10 cellular contexts compared by ENCODE assay signal in the genomic region with DNA sequence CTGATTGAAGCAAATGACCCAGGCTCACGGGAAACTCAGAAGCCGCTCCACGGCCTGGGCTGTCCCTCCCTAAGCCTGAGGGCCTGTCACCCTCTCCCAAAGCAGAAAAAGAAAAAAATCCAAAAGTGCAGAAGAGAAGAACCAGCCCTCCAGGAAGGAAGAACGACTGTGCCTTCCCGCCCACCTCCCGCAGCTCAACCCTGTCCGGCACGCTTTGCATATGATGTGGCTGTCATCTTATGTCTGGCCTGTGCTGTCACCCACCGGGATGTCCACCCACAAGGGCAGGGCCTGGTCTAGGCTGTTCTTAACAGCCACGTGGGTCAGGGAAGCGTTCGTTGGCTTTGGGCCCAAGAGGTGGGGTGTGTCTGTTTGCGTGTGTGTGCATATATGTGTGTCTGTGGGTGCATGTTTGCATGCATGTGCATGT. TPM values are rescaled to one million over a fixed set of nuclear protein-coding genes. Genes with fewer than 3 reads are reported as not detected.
DNase-seq lines count a peak whose midpoint lies in the region; ATAC-seq and TF ChIP-seq lines count a peak whose summit lies in the region.
"Had no signal": no experiment of that assay in that cellular context is flagged by ENCODE, and none has a peak within 500 bp of the region (broad histone marks: within the 10 kb centered on the region; RNA-seq: fewer than 3 reads in every experiment).

No MANE protein-coding gene starts in this region.

- H3K36me3 ChIP-seq in heart right ventricle = peaks cover 0 to 86% (median 28%) of the 10 kb centered on the region in 9 donors
- H3K36me3 ChIP-seq in mammary epithelial cell (ENCODE audit: insufficient read depth, low read length) = peaks cover 9% of the 10 kb centered on the region
- H3K36me3 ChIP-seq in muscle layer of duodenum (ENCODE audit: control insufficient read depth in 1 of 2, insufficient read depth in 2 of 2, low read length in 2 of 2) = peaks cover 20 to 47% of the 10 kb centered on the region in 2 donors
- no peaks in the 10 kb centered on the region for H3K36me3 ChIP-seq in uterus

- H3K9ac ChIP-seq in mammary epithelial cell (ENCODE audit: insufficient read depth, low read length) = peak overlapping the region; percentile 16
- H3K9ac ChIP-seq: BLaER1 had no signal

- H3K9me3 ChIP-seq in heart right ventricle = no peaks in the 10 kb centered on the region
- H3K9me3 ChIP-seq in mammary epithelial cell (replicated peaks; ENCODE audit: insufficient read depth, low read length) = no peaks in the 10 kb centered on the region
- H3K9me3 ChIP-seq in muscle layer of duodenum (ENCODE audit: control insufficient read depth in 1 of 2, low read length in 2 of 2) = no peaks in the 10 kb centered on the region
- H3K9me3 ChIP-seq in uterus = no peaks in the 10 kb centered on the region
- H3K9me3 ChIP-seq: BLaER1 had no signal

- peak overlapping the region; percentile 44 for H3K4me2 ChIP-seq in mammary epithelial cell (ENCODE audit: insufficient read depth, low read depth, low read length)
- H3K4me2 ChIP-seq: BLaER1 had no signal

- WGBS in heart right ventricle, 2 donors = 23 to 31% methylated on average over 13 of the region's 13 CpGs
- WGBS in mammary epithelial cell (ENCODE audit: low coverage, missing lambda C conversion rate) = 3% methylated on average over 8 of the region's 13 CpGs

- H3K27me3 ChIP-seq in heart right ventricle (no peaks in the 10 kb centered on the region), mammary epithelial cell (ENCODE audit: insufficient read depth, low read length) (no peaks in the 10 kb centered on the region), muscle layer of duodenum (ENCODE audit: low read depth, low read length) (no peaks in the 10 kb centered on the region), uterus (no peaks in the 10 kb centered on the region)
- H3K27me3 ChIP-seq: BLaER1 had no signal

- dilution Hi-C loops in mammary epithelial cell (cut with HindIII; ENCODE audit: low sequenced_read_pairs) = no loop called here

- intact Hi-C loops in heart right ventricle (cut with DNase I) = no loop called here
- intact Hi-C loops in Right ventricle myocardium inferior (cut with DNase I) = no loop called here
- intact Hi-C loops in mammary epithelial cell (cut with micrococcal nuclease) = loop anchor here (1.0 to 5.0 kb wide), 2 partner anchors 8 to 149 kb away; no protein-coding TSS in a partner anchor
- intact Hi-C loops in uterus (cut with DNase I; ENCODE audit: low total_unique reads) = no loop called here

- CTCF ChIA-PET in mammary epithelial cell (lab: Charles Lee; ENCODE audit: low non-redundant PET) = no interaction called here

- H3K4me3 ChIP-seq in heart right ventricle (peak overlapping the region in 4 of 10 donors; percentile 1 to 20 (median 13)), mammary epithelial cell (replicated peaks in 1 of 3; ENCODE audit: insufficient read depth in 1 of 3, low read depth in 2 of 3, low read length in 3 of 3) (peak overlapping the region in 1 of 3 experiments; percentile 1), muscle layer of duodenum (ENCODE audit: low read depth in 1 of 2, low read length in 2 of 2) (peak overlapping the region in 1 of 2 donors; percentile 13), uterus (no peak overlapping the region)
- H3K4me3 ChIP-seq: BLaER1 had no signal

- in situ Hi-C loops in mammary epithelial cell (cut with MboI; ENCODE audit: low sequenced_read_pairs in 2 of 2) = no loop called here

- H4K20me1 ChIP-seq in mammary epithelial cell (ENCODE audit: insufficient read depth, low read length) = peaks cover 15% of the 10 kb centered on the region

- no peak overlapping the region for H2AFZ ChIP-seq in mammary epithelial cell (ENCODE audit: low read depth, low read length)

- peaks cover 95% of the 10 kb centered on the region for H3K79me2 ChIP-seq in mammary epithelial cell (ENCODE audit: insufficient read depth, low read length)

- peaks cover 17 to 59% (median 43%) of the 10 kb centered on the region in 9 donors for H3K4me1 ChIP-seq in heart right ventricle
- H3K4me1 ChIP-seq in mammary epithelial cell (ENCODE audit: insufficient read depth, low read length) = peaks cover 37% of the 10 kb centered on the region
- H3K4me1 ChIP-seq in muscle layer of duodenum (ENCODE audit: control insufficient read depth in 1 of 2, insufficient read depth in 2 of 2, low read length in 2 of 2) = peaks cover 8 to 29% of the 10 kb centered on the region in 2 donors
- H3K4me1 ChIP-seq in uterus = peaks cover 0 to 15% of the 10 kb centered on the region in 2 donors
- H3K4me1 ChIP-seq: BLaER1 had no signal

- H3K27ac ChIP-seq in heart right ventricle (peak overlapping the region in 9 of 10 donors; percentile 35 to 82 (median 71)), mammary epithelial cell (ENCODE audit: insufficient read depth, low read depth, low read length) (peak overlapping the region; percentile 58), muscle layer of duodenum (ENCODE audit: low read length) (peak overlapping the region; percentile 75), uterus (peak overlapping the region; percentile 40 to 62)
- H3K27ac ChIP-seq: BLaER1 had no signal

- no TSS peak for BruUV-seq in mammary epithelial cell (replicated peaks; lab: Mats Ljungman, UMichigan)

- TF ChIP-seq POLR2A in uterus (IDR thresholded peaks at IDR 0.05) = no peak

- DNase-seq in heart right ventricle (no peak), Right ventricle myocardium inferior (ENCODE audit: missing footprints) (no peak), mammary epithelial cell (no peak), uterus (peak in 1 of 2 donors; percentile 28), OCI-M2 (lab: John Stamatoyannopoulos, UW; ENCODE audit: unreplicated experiment) (no peak)
- DNase-seq in stimulated activated naive CD4-positive, alpha-beta T cell (lab: John Stamatoyannopoulos, UW) = no peak
- DNase-seq: activated CD4-positive, alpha-beta T cell treated with anti-CD3 and anti-CD28 coated beads, Interleukin-2, amount 10 ng/mL, durations not matched to agents 7 days and 5 days had no signal

- TF ChIP-seq CTCF in heart right ventricle (IDR thresholded peaks at IDR 0.05) (no peak), mammary epithelial cell (conservative IDR thresholded peaks at IDR 0.05 in 1 of 2, IDR thresholded peaks at IDR 0.05 in 1 of 2; ENCODE audit: extremely low read depth in 1 of 2, insufficient read depth in 1 of 2, low read depth in 1 of 2, low read length in 2 of 2) (no peak), uterus (IDR thresholded peaks at IDR 0.05) (no peak)

- ATAC-seq in heart right ventricle (no peak), Right ventricle myocardium inferior (no peak), HG02588 (IDR thresholded peaks at IDR 0.05; ENCODE audit: unreplicated experiment) (no peak)

RNA-seq across cellular contexts. Expression of gene ZBTB7A, which starts 13.7 kb away (rescaled TPM):
- total RNA-seq in heart right ventricle (10 to 100 TPM; 20.3 to 40.5 (median 26.3) TPM), Right ventricle myocardium inferior (30.8 TPM), mammary epithelial cell (10 to 100 TPM; 40.8 to 52.9 TPM), uterus (10 to 100 TPM; 10.8 to 72.9 (median 14.1) TPM)
- polyA plus RNA-seq in heart right ventricle (10 to 100 TPM in 1 of 2 donors, 1 to 10 TPM in 1; 9.6 to 13.2 TPM), mammary epithelial cell (11.0 TPM)
- polyA minus RNA-seq in mammary epithelial cell = 9.2 TPM

RNA-seq across cellular contexts. Expression of gene PIAS4, which starts 45.5 kb away (rescaled TPM):
- 10 to 100 TPM; 11.5 to 22.8 (median 14.3) TPM for total RNA-seq in heart right ventricle
- polyA plus RNA-seq in heart right ventricle = 10 to 100 TPM in 1 of 2 donors, 1 to 10 TPM in 1; 8.5 to 10.5 TPM
- 16.1 TPM for total RNA-seq in Right ventricle myocardium inferior
- 10 to 100 TPM; 20.8 to 29.9 TPM for total RNA-seq in mammary epithelial cell
- polyA plus RNA-seq in mammary epithelial cell = 11.5 TPM
- polyA minus RNA-seq in mammary epithelial cell = 13.7 TPM
- 10 to 100 TPM in 3 of 4 donors, 1 to 10 TPM in 1; 10.0 to 39.4 (median 23.4) TPM for total RNA-seq in uterus
